ENCODE assay signal across 1 cellular context in the genomic region with DNA sequence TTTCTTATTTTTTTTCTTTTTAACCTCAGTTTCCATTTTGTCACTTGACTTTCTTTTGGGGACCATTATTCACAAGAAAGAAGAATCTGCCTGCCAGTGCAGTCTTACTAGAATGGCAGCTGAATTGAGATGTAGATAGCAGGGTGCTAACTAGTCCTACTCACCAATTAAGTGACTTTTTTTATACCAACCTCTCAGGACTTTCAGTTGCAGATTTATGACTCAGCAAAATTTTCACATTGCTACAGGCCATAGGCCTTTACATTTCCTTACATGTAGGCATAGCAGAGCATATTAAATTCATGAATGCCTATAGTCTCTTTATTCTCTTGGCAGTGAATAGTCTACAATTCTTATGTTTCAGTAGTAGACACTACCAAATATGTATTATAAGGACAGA.
TF ChIP-seq lines count a peak whose summit lies in the region.

No MANE protein-coding gene starts in this region.

TF ChIP-seq in GM12878, 131 proteins besides CTCF, POLR2A, EP300 and RAD21 (continued from another document):
- TF ChIP-seq, protein P1, sequence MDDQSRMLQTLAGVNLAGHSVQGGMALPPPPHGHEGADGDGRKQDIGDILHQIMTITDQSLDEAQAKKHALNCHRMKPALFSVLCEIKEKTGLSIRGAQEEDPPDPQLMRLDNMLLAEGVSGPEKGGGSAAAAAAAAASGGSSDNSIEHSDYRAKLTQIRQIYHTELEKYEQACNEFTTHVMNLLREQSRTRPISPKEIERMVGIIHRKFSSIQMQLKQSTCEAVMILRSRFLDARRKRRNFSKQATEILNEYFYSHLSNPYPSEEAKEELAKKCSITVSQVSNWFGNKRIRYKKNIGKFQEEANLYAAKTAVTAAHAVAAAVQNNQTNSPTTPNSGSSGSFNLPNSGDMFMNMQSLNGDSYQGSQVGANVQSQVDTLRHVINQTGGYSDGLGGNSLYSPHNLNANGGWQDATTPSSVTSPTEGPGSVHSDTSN (IDR thresholded peaks at IDR 0.05; ENCODE audit: insufficient replicate concordance, low read depth, low read length), result no peak
- TF ChIP-seq SMC3 (IDR thresholded peaks at IDR 0.05; ENCODE audit: borderline replicate concordance, low read length) (no peak), JUNB (IDR thresholded peaks at IDR 0.05) (no peak), NR2C2 (IDR thresholded peaks at IDR 0.05; ENCODE audit: borderline replicate concordance, control insufficient read depth, insufficient read length, low read depth) (no peak), ZZZ3 (IDR thresholded peaks at IDR 0.05; ENCODE audit: control insufficient read depth, insufficient read length, low read depth) (no peak), ZNF24 (IDR thresholded peaks at IDR 0.05) (no peak), HDAC6 (IDR thresholded peaks at IDR 0.05; ENCODE audit: unreplicated experiment) (no peak)
- TF ChIP-seq, protein P2, sequence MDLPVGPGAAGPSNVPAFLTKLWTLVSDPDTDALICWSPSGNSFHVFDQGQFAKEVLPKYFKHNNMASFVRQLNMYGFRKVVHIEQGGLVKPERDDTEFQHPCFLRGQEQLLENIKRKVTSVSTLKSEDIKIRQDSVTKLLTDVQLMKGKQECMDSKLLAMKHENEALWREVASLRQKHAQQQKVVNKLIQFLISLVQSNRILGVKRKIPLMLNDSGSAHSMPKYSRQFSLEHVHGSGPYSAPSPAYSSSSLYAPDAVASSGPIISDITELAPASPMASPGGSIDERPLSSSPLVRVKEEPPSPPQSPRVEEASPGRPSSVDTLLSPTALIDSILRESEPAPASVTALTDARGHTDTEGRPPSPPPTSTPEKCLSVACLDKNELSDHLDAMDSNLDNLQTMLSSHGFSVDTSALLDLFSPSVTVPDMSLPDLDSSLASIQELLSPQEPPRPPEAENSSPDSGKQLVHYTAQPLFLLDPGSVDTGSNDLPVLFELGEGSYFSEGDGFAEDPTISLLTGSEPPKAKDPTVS (IDR thresholded peaks at IDR 0.05; ENCODE audit: low read depth, low read length), result no peak
- TF ChIP-seq, protein P3, sequence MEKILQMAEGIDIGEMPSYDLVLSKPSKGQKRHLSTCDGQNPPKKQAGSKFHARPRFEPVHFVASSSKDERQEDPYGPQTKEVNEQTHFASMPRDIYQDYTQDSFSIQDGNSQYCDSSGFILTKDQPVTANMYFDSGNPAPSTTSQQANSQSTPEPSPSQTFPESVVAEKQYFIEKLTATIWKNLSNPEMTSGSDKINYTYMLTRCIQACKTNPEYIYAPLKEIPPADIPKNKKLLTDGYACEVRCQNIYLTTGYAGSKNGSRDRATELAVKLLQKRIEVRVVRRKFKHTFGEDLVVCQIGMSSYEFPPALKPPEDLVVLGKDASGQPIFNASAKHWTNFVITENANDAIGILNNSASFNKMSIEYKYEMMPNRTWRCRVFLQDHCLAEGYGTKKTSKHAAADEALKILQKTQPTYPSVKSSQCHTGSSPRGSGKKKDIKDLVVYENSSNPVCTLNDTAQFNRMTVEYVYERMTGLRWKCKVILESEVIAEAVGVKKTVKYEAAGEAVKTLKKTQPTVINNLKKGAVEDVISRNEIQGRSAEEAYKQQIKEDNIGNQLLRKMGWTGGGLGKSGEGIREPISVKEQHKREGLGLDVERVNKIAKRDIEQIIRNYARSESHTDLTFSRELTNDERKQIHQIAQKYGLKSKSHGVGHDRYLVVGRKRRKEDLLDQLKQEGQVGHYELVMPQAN (conservative IDR thresholded peaks at IDR 0.05), result no peak
